Comparison of ENCODE assay signal across 8 cellular contexts in the genomic region with DNA sequence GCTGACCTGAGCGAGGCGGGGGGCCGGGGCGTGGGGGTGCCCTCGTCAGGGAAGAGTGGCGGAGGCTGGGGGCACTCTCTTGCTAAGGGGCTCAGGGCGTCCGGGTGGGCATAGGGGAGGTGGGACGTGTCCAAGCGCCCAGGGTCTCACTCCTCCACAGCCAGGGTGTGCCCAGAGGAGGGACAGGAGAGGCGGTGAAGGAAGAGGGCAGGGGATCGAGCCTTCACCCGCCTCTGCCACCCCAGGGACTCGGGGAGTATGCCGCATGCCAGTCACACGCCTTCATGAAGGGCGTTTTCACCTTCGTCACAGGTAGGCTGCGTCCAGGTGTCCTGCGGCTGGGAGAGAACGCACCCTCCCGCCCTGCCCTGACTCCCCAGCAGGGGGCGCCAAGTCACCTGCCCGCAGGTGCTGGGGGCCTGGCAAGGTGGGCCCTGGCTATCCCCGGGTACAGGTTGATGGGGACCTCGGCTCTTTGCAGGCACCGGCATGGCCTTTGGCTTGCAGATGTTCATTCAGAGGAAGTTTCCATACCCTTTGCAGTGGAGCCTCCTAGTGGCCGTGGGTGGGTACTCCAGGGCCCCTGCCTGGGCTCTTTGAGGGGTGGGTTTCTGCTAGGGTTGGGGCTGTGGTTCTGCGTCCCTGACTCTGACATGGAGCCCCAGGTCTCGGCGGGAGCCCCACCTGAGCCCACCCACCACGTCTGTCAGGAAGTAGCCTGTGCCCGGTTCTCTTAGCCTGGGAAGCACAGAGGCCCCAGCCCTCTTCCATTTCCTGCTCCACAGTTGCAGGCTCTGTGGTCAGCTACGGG. TPM values are rescaled to one million over a fixed set of nuclear protein-coding genes. Genes with fewer than 3 reads are reported as not detected.
DNase-seq lines count a peak whose midpoint lies in the region; ATAC-seq and FAIRE-seq lines count a peak whose summit lies in the region.

No MANE protein-coding gene starts in this region.

- DNase-seq in Right ventricle myocardium superior, result peak; percentile 71
- no peak for DNase-seq in cardiac septum (ENCODE audit: low spot score)
- DNase-seq in Kasumi-1 (lab: John Stamatoyannopoulos, UW), result peak; percentile 27 to 44
- peak; percentile 54 to 66 (median 61) for DNase-seq in T-helper 17 cell
- peak; percentile 45 for DNase-seq in astrocyte of the hippocampus (ENCODE audit: low read depth, low spot score)
- DNase-seq in islet precursor cell, result peak; percentile 85
- peak; percentile 22 to 48 for DNase-seq in stimulated activated CD4-positive, alpha-beta T cell treated with anti-CD3 and anti-CD28 coated beads, Interleukin-1b, Interleukin-23, amount 100 ng/mL, for 1 hour (ENCODE audit: low read depth in 2 of 2)
- DNase-seq in GM19239 (ENCODE audit: insufficient read length, low spot score), result no peak

- ATAC-seq in Right ventricle myocardium superior (ENCODE audit: poor library complexity) (peak; percentile 7), T-helper 17 cell (peak; percentile 30)

- peaks cover 27% of the 10 kb centered on the region for H3K4me1 Mint-ChIP-seq in T-helper 17 cell

- peaks cover 4% of the 10 kb centered on the region for H3K27me3 Mint-ChIP-seq in T-helper 17 cell

- intact Hi-C loops in Right ventricle myocardium superior (cut with DNase I), result no loop called here
- intact Hi-C loops in cardiac septum (cut with DNase I), result loop anchor here (1.0 to 5.0 kb wide), 3 partner anchors 16 to 153 kb away; partner anchors contain the start of genes C8G, FBXW5, PHPT1 and RABL6

- peak overlapping the region; percentile 84 for H3K4me3 Mint-ChIP-seq in T-helper 17 cell

- peak overlapping the region; percentile 56 for H3K27ac Mint-ChIP-seq in T-helper 17 cell

- no peak for FAIRE-seq in GM19239 (lab: Jason Lieb, UNC)

- no peaks in the 10 kb centered on the region for H3K9me3 ChIP-seq in T-helper 17 cell (ENCODE audit: control insufficient read depth, low read length, poor library complexity, severe bottlenecking)

- no peaks in the 10 kb centered on the region for H3K36me3 Mint-ChIP-seq in T-helper 17 cell (ENCODE audit: low read depth)

RNA-seq across cellular contexts. Expression of gene TMEM141, which starts 0.5 kb away (rescaled TPM):
- total RNA-seq in Right ventricle myocardium superior, result 70.9 TPM
- 62.5 TPM for total RNA-seq in cardiac septum
- 10 to 100 TPM; 16.5 to 21.8 TPM for total RNA-seq in T-helper 17 cell

RNA-seq across cellular contexts. Expression of gene CCDC183, which starts 4.5 kb away (rescaled TPM):
- total RNA-seq in Right ventricle myocardium superior (1.5 TPM), cardiac septum (1.6 TPM), T-helper 17 cell (1 to 10 TPM; 1.8 to 2.2 TPM)

RNA-seq across cellular contexts. Expression of gene RABL6, which starts 16.1 kb away (rescaled TPM):
- total RNA-seq in Right ventricle myocardium superior (68.0 TPM), cardiac septum (66.4 TPM), T-helper 17 cell (10 to 100 TPM; 55.6 to 59.7 TPM)

RNA-seq across cellular contexts. Expression of gene LCN15, which starts 27.4 kb away (rescaled TPM):
- total RNA-seq in Right ventricle myocardium superior (not detected), cardiac septum (not detected), T-helper 17 cell (not detected)

RNA-seq across cellular contexts. Expression of gene LCN8, which starts 33.6 kb away (rescaled TPM):
- total RNA-seq in Right ventricle myocardium superior (not detected), cardiac septum (not detected), T-helper 17 cell (under 1 TPM in 1 of 2 donors, not detected in 1; 0.65 TPM)

Comparison
In these comparisons a context has a peak if more than half of its experiments do, and no peak if none do; other contexts are left out.
1. DNase-seq: peak in Right ventricle myocardium superior (single experiment), Kasumi-1 (2 of 2), T-helper 17 cell (3 of 3), astrocyte of the hippocampus (single experiment), islet precursor cell (single experiment) and stimulated activated CD4-positive, alpha-beta T cell treated with anti-CD3 and anti-CD28 coated beads, Interleukin-1b, Interleukin-23, amount 100 ng/mL, for 1 hour (2 of 2); none in cardiac septum (single experiment) and GM19239 (single experiment).